Comparison of ENCODE assay signal across 32 cellular contexts in genomic region chrX:68792083-68792482, GRCh38.
"Had no signal": no experiment of that assay in that cellular context is flagged by ENCODE, and none has a peak within 500 bp of the region (broad histone marks: within the 10 kb centered on the region; RNA-seq: fewer than 3 reads in every experiment).

No MANE protein-coding gene starts in this region.

- H3K36me3 Mint-ChIP-seq: activated CD8-positive, alpha-beta memory T cell treated with anti-CD3 and anti-CD28 coated beads, Interleukin-2, amount 10 ng/mL, durations not matched to agents 7 days and 5 days; activated naive CD4-positive, alpha-beta T cell treated with anti-CD3 and anti-CD28 coated beads, Interleukin-2, amount 50 U/mL, for 72 hours; activated naive CD8-positive, alpha-beta T cell treated with anti-CD3 and anti-CD28 coated beads for 36 hours; T-cell had no signal

- ATAC-seq: activated CD8-positive, alpha-beta memory T cell treated with anti-CD3 and anti-CD28 coated beads, Interleukin-2, amount 10 ng/mL, durations not matched to agents 7 days and 5 days; activated CD8-positive, alpha-beta T cell treated with anti-CD3 and anti-CD28 coated beads, Interleukin-2, amount 10 ng/mL, durations not matched to agents 7 days and 5 days; activated naive CD4-positive, alpha-beta T cell treated with anti-CD3 and anti-CD28 coated beads, Interleukin-2, amount 50 U/mL, for 72 hours; body of pancreas; T-helper 17 cell had no signal

- H3K4me3 ChIP-seq: adrenal gland, body of pancreas, cardiac muscle cell had no signal

- H3K9me3 Mint-ChIP-seq: activated B cell treated with CpG ODN at 0.5 μM for 24 hours; activated CD4-positive, alpha-beta T cell treated with anti-CD3 and anti-CD28 coated beads, Interleukin-2, amount 10 ng/mL, durations not matched to agents 24 days and 14 days; activated naive CD4-positive, alpha-beta T cell treated with anti-CD3 and anti-CD28 coated beads for 36 hours; activated naive CD4-positive, alpha-beta T cell treated with anti-CD3 and anti-CD28 coated beads, Interleukin-2, amount 50 U/mL, for 72 hours; activated naive CD8-positive, alpha-beta T cell treated with anti-CD3 and anti-CD28 coated beads for 36 hours; activated T-cell treated with anti-CD3 and anti-CD28 coated beads, Interleukin-2, amount 50 U/mL, for 24 hours; central memory CD8-positive, alpha-beta T cell; T-cell had no signal

- H3K4me3 Mint-ChIP-seq: activated B cell treated with CpG ODN at 0.5 μM for 24 hours; activated CD4-positive, alpha-beta T cell treated with anti-CD3 and anti-CD28 coated beads, Interleukin-2, amount 10 ng/mL, durations not matched to agents 24 days and 14 days; activated CD8-positive, alpha-beta memory T cell treated with anti-CD3 and anti-CD28 coated beads, Interleukin-2, amount 10 ng/mL, durations not matched to agents 7 days and 5 days; activated CD8-positive, alpha-beta T cell treated with anti-CD3 and anti-CD28 coated beads, Interleukin-2, amount 10 ng/mL, durations not matched to agents 7 days and 5 days; activated naive CD4-positive, alpha-beta T cell treated with anti-CD3 and anti-CD28 coated beads for 36 hours; activated naive CD8-positive, alpha-beta T cell treated with anti-CD3 and anti-CD28 coated beads for 36 hours; activated T-cell treated with anti-CD3 and anti-CD28 coated beads, Interleukin-2, amount 50 U/mL, for 24 hours; central memory CD8-positive, alpha-beta T cell; T-cell; T-helper 17 cell had no signal

- H3K27ac ChIP-seq: adrenal gland, body of pancreas, brain microvascular endothelial cell, cardiac muscle cell, VCaP had no signal

- H3K9me3 ChIP-seq: adrenal gland, body of pancreas had no signal

- H3K27ac Mint-ChIP-seq: activated B cell treated with CpG ODN at 0.5 μM for 24 hours; activated CD4-positive, alpha-beta T cell treated with anti-CD3 and anti-CD28 coated beads, Interleukin-2, amount 10 ng/mL, durations not matched to agents 24 days and 14 days; activated CD8-positive, alpha-beta memory T cell treated with anti-CD3 and anti-CD28 coated beads, Interleukin-2, amount 10 ng/mL, durations not matched to agents 7 days and 5 days; activated CD8-positive, alpha-beta T cell treated with anti-CD3 and anti-CD28 coated beads, Interleukin-2, amount 10 ng/mL, durations not matched to agents 7 days and 5 days; activated naive CD4-positive, alpha-beta T cell treated with anti-CD3 and anti-CD28 coated beads for 36 hours; activated naive CD4-positive, alpha-beta T cell treated with anti-CD3 and anti-CD28 coated beads, Interleukin-2, amount 50 U/mL, for 72 hours; activated naive CD8-positive, alpha-beta T cell treated with anti-CD3 and anti-CD28 coated beads for 36 hours; activated T-cell treated with anti-CD3 and anti-CD28 coated beads, Interleukin-2, amount 50 U/mL, for 24 hours; T-helper 17 cell had no signal

- H3K27me3 ChIP-seq: body of pancreas, brain microvascular endothelial cell, cardiac muscle cell had no signal

- H3K4me1 Mint-ChIP-seq: activated B cell treated with CpG ODN at 0.5 μM for 24 hours; activated CD4-positive, alpha-beta T cell treated with anti-CD3 and anti-CD28 coated beads, Interleukin-2, amount 10 ng/mL, durations not matched to agents 24 days and 14 days; activated CD8-positive, alpha-beta memory T cell treated with anti-CD3 and anti-CD28 coated beads, Interleukin-2, amount 10 ng/mL, durations not matched to agents 7 days and 5 days; activated naive CD8-positive, alpha-beta T cell treated with anti-CD3 and anti-CD28 coated beads for 36 hours; central memory CD8-positive, alpha-beta T cell had no signal

- DNase-seq: activated B cell treated with CpG ODN at 0.5 μM for 24 hours; activated CD4-positive, alpha-beta T cell treated with anti-CD3 and anti-CD28 coated beads for 4 hours; activated CD4-positive, alpha-beta T cell treated with anti-CD3 and anti-CD28 coated beads, Interleukin-2, amount 10 ng/mL, durations not matched to agents 24 days and 14 days; activated CD4-positive, alpha-beta T cell treated with anti-CD3 and anti-CD28 coated beads, Interleukin-2, amount 50 U/mL, for 1 hour; activated CD4-positive, alpha-beta T cell treated with anti-CD3 and anti-CD28 coated beads, Interleukin-2, amount 50 U/mL, for 4 hours; activated CD4-positive, CD25-positive, alpha-beta regulatory T cell treated with anti-CD3 and anti-CD28 coated beads, Interleukin-2, amount 50 U/mL, for 72 hours; activated CD8-positive, alpha-beta memory T cell treated with anti-CD3 and anti-CD28 coated beads for 24 hours; activated CD8-positive, alpha-beta memory T cell treated with anti-CD3 and anti-CD28 coated beads, Interleukin-2, amount 10 ng/mL, durations not matched to agents 7 days and 5 days; activated CD8-positive, alpha-beta memory T cell treated with anti-CD3 and anti-CD28 coated beads, Interleukin-2, amount 50 U/mL, for 48 hours; activated CD8-positive, alpha-beta T cell treated with anti-CD3 and anti-CD28 coated beads, Interleukin-2, amount 10 ng/mL, durations not matched to agents 7 days and 5 days; activated effector memory CD4-positive, alpha-beta T cell treated with anti-CD3 and anti-CD28 coated beads, Interleukin-2, amount 50 U/mL, for 16 hours; activated gamma-delta T cell treated with Interleukin-2 at 50 U/mL for 16 hours; activated naive CD4-positive, alpha-beta T cell; activated naive CD4-positive, alpha-beta T cell treated with anti-CD3 and anti-CD28 coated beads for 36 hours; activated naive CD4-positive, alpha-beta T cell treated with anti-CD3 and anti-CD28 coated beads, Interleukin-2, amount 50 U/mL, for 16 hours; activated naive CD8-positive, alpha-beta T cell treated with anti-CD3 and anti-CD28 coated beads for 36 hours; activated T-cell treated with anti-CD3 and anti-CD28 coated beads, Interleukin-2, amount 50 U/mL, for 24 hours; activated T-cell treated with anti-CD3 and anti-CD28 coated beads, Interleukin-2, amount 50 U/mL, for 48 hours; adrenal gland; amniotic stem cell; aorta; body of pancreas; brain microvascular endothelial cell; caudate nucleus; cerebellar nuclear complex; T-cell; T-helper 17 cell; T-helper 9 cell had no signal

- H3K36me3 ChIP-seq: adrenal gland, brain microvascular endothelial cell, cardiac muscle cell had no signal

- H3K4me1 ChIP-seq: adrenal gland, body of pancreas had no signal

- H3K27me3 Mint-ChIP-seq: activated CD4-positive, alpha-beta T cell treated with anti-CD3 and anti-CD28 coated beads, Interleukin-2, amount 10 ng/mL, durations not matched to agents 24 days and 14 days; activated CD8-positive, alpha-beta memory T cell treated with anti-CD3 and anti-CD28 coated beads, Interleukin-2, amount 10 ng/mL, durations not matched to agents 7 days and 5 days; T-helper 17 cell had no signal
